Comparison of ENCODE assay signal across 9 cellular contexts in the genomic region with DNA sequence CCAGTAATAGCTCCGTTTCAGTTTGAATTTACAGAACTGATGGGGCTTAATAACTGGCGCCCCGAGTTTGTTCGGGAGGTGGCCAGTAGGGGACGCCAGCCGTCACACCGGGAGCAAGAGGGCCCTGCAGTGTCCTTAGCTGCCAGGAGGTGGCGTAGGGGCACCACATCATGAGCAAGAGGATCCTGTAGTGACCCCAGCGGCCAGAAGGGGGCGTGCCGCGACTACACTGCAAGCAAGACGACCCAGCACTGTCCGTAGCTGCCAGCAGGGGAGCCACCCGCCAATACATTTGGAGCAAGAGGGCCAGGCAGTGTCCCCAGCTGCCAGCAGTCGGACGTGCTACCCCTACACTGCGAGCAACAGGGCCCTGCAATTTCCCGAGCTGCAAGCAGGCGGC.
DNase-seq lines count a peak whose midpoint lies in the region; ATAC-seq and TF ChIP-seq lines count a peak whose summit lies in the region.
"Had no signal": no experiment of that assay in that cellular context is flagged by ENCODE, and none has a peak within 500 bp of the region (broad histone marks: within the 10 kb centered on the region; RNA-seq: fewer than 3 reads in every experiment).

No MANE protein-coding gene starts in this region.

- H3K27ac ChIP-seq in GM23338 (ENCODE audit: low read depth) (no peak overlapping the region), coronary artery (no peak overlapping the region)

- no peaks in the 10 kb centered on the region; the same call in 2 of the 3 replicates for H3K4me1 Mint-ChIP-seq in GM23338
- H3K4me1 Mint-ChIP-seq in naive thymus-derived CD8-positive, alpha-beta T cell: no peaks in the 10 kb centered on the region
- H3K4me1 Mint-ChIP-seq: activated naive CD4-positive, alpha-beta T cell treated with anti-CD3 and anti-CD28 coated beads, Interleukin-2, amount 50 U/mL, for 24 hours had no signal

- H3K79me2 ChIP-seq in GM23338 (replicated peaks; ENCODE audit: insufficient read depth): no peaks in the 10 kb centered on the region

- peaks cover 30% of the 10 kb centered on the region for H3K36me3 Mint-ChIP-seq in GM23338 (ENCODE audit: low read depth)
- H3K36me3 Mint-ChIP-seq in naive thymus-derived CD8-positive, alpha-beta T cell: no peaks in the 10 kb centered on the region

- H4K20me1 ChIP-seq in GM23338 (replicated peaks; ENCODE audit: insufficient read depth): no peaks in the 10 kb centered on the region

- peaks cover 7% of the 10 kb centered on the region for H3K27me3 Mint-ChIP-seq in GM23338 (ENCODE audit: insufficient read depth, low read depth, poor library complexity)
- H3K27me3 Mint-ChIP-seq in naive thymus-derived CD8-positive, alpha-beta T cell: peaks cover 2 to 20% (median 12%) of the 10 kb centered on the region in 5 donors

- H3K9me3 Mint-ChIP-seq in GM23338: peaks cover 44% of the 10 kb centered on the region
- H3K9me3 Mint-ChIP-seq in naive thymus-derived CD8-positive, alpha-beta T cell: peaks cover 0 to 5% (median 0%) of the 10 kb centered on the region in 9 donors
- H3K9me3 Mint-ChIP-seq: activated naive CD4-positive, alpha-beta T cell treated with anti-CD3 and anti-CD28 coated beads, Interleukin-2, amount 50 U/mL, for 24 hours had no signal

- H3K4me2 ChIP-seq in GM23338: no peak overlapping the region

- H3K27me3 ChIP-seq in GM23338 (ENCODE audit: insufficient read depth): no peaks in the 10 kb centered on the region

- no peaks in the 10 kb centered on the region; the same call in 1 of the 2 replicates for H3K9me2 ChIP-seq in GM23338 (ENCODE audit: insufficient read depth)

- no peak overlapping the region; the same call in 1 of the 2 replicates for H3K4me3 ChIP-seq in GM23338
- H3K4me3 ChIP-seq in WI38 (ENCODE audit: low read depth, low read length): no peak overlapping the region
- H3K4me3 ChIP-seq in coronary artery: no peak overlapping the region

- TF ChIP-seq CTCF in GM23338 (conservative IDR thresholded peaks at IDR 0.05; ENCODE audit: low read depth in 2 of 2) (peak; percentile 88 to 90), WI38 (IDR thresholded peaks at IDR 0.05; ENCODE audit: low read depth, low read length) (peak; percentile 42; the same call in 1 of the 2 replicates), coronary artery (IDR thresholded peaks at IDR 0.05) (peak; percentile 34)

- H3K4me3 Mint-ChIP-seq in GM23338: no peak overlapping the region
- H3K4me3 Mint-ChIP-seq in naive thymus-derived CD8-positive, alpha-beta T cell: no peak overlapping the region
- H3K4me3 Mint-ChIP-seq: activated naive CD4-positive, alpha-beta T cell treated with anti-CD3 and anti-CD28 coated beads, Interleukin-2, amount 50 U/mL, for 24 hours had no signal

- H3K4me1 ChIP-seq in GM23338 (ENCODE audit: insufficient read depth): no peaks in the 10 kb centered on the region

- DNase-seq in GM23338 (ENCODE audit: low spot score): peak; percentile 80
- DNase-seq in coronary artery (ENCODE audit: low spot score): peak; percentile 81
- DNase-seq in naive thymus-derived CD8-positive, alpha-beta T cell: peak; percentile 12 to 75 (median 44)
- DNase-seq in NCI-H1105 treated with DMSO at 0.1 percent for 48 hours (lab: John Stamatoyannopoulos, UW): no peak
- DNase-seq in NCI-H2081 (lab: John Stamatoyannopoulos, UW): no peak
- DNase-seq in NCI-H1436 (lab: John Stamatoyannopoulos, UW): no peak

- ATAC-seq in GM23338: peak; percentile 60
- peak in 1 of 2 donors; percentile 67 for ATAC-seq in naive thymus-derived CD8-positive, alpha-beta T cell
- no peak for ATAC-seq in GM18858 (IDR thresholded peaks at IDR 0.05; ENCODE audit: unreplicated experiment)

- H3F3A ChIP-seq in GM23338 (replicated peaks; ENCODE audit: low read depth): peaks cover 14% of the 10 kb centered on the region

- no peak overlapping the region for H3K27ac Mint-ChIP-seq in GM23338
- H3K27ac Mint-ChIP-seq in naive thymus-derived CD8-positive, alpha-beta T cell: no peak overlapping the region
- H3K27ac Mint-ChIP-seq: activated naive CD4-positive, alpha-beta T cell treated with anti-CD3 and anti-CD28 coated beads, Interleukin-2, amount 50 U/mL, for 24 hours had no signal

- POLR2A ChIA-PET in naive thymus-derived CD8-positive, alpha-beta T cell (lab: Charles Lee): no interaction called here

- no peaks in the 10 kb centered on the region for H3K36me3 ChIP-seq in GM23338 (ENCODE audit: insufficient read depth)

- no peak overlapping the region for H2AFZ ChIP-seq in GM23338

TF ChIP-seq in GM23338, 12 proteins besides CTCF, POLR2A, EP300 and RAD21 (continues in another document):
- TF ChIP-seq JUNB (IDR thresholded peaks at IDR 0.05; ENCODE audit: unreplicated experiment) (no peak), ZNF114 (CRISPR knock-in tag; IDR thresholded peaks at IDR 0.05) (no peak), NANOG (IDR thresholded peaks at IDR 0.05; ENCODE audit: borderline replicate concordance) (no peak), EZH2phosphoT487 (IDR thresholded peaks at IDR 0.05; ENCODE audit: unreplicated experiment) (no peak), ZNF331 (CRISPR knock-in tag; IDR thresholded peaks at IDR 0.05; ENCODE audit: low read depth) (no peak), CREB1 (CRISPR knock-in tag; IDR thresholded peaks at IDR 0.05; ENCODE audit: low read depth) (no peak), STAT1 (IDR thresholded peaks at IDR 0.05; ENCODE audit: unreplicated experiment) (no peak)
- TF ChIP-seq, protein P1, sequence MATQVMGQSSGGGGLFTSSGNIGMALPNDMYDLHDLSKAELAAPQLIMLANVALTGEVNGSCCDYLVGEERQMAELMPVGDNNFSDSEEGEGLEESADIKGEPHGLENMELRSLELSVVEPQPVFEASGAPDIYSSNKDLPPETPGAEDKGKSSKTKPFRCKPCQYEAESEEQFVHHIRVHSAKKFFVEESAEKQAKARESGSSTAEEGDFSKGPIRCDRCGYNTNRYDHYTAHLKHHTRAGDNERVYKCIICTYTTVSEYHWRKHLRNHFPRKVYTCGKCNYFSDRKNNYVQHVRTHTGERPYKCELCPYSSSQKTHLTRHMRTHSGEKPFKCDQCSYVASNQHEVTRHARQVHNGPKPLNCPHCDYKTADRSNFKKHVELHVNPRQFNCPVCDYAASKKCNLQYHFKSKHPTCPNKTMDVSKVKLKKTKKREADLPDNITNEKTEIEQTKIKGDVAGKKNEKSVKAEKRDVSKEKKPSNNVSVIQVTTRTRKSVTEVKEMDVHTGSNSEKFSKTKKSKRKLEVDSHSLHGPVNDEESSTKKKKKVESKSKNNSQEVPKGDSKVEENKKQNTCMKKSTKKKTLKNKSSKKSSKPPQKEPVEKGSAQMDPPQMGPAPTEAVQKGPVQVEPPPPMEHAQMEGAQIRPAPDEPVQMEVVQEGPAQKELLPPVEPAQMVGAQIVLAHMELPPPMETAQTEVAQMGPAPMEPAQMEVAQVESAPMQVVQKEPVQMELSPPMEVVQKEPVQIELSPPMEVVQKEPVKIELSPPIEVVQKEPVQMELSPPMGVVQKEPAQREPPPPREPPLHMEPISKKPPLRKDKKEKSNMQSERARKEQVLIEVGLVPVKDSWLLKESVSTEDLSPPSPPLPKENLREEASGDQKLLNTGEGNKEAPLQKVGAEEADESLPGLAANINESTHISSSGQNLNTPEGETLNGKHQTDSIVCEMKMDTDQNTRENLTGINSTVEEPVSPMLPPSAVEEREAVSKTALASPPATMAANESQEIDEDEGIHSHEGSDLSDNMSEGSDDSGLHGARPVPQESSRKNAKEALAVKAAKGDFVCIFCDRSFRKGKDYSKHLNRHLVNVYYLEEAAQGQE (IDR thresholded peaks at IDR 0.05; ENCODE audit: unreplicated experiment): no peak

Comparison
In these comparisons a context has a peak if more than half of its experiments do, and no peak if none do; other contexts are left out.
1. DNase-seq: peak in GM23338 (single experiment), coronary artery (single experiment) and naive thymus-derived CD8-positive, alpha-beta T cell (10 of 10); none in NCI-H1105 treated with DMSO at 0.1 percent for 48 hours (single experiment), NCI-H2081 (0 of 2) and NCI-H1436 (single experiment).
2. CTCF ChIP-seq: peak in every context shown above with its lines; median percentile 89 in GM23338; 42 in WI38; 34 in coronary artery.